15 cellular contexts compared by ENCODE assay signal in genomic region chr12:108823804-108824203, GRCh38. TPM values are rescaled to one million over a fixed set of nuclear protein-coding genes. Genes with fewer than 3 reads are reported as not detected.
A peak's percentile ranks its signal among the peaks of the same experiment; 100 is the strongest.
DNase-seq lines count a peak whose midpoint lies in the region; ATAC-seq and TF ChIP-seq lines count a peak whose summit lies in the region.
"Had no signal": no experiment of that assay in that cellular context is flagged by ENCODE, and none has a peak within 500 bp of the region (broad histone marks: within the 10 kb centered on the region; RNA-seq: fewer than 3 reads in every experiment).

No MANE protein-coding gene starts in this region.

- H3K79me2 ChIP-seq in osteoblast (ENCODE audit: insufficient read depth, low read length): peaks cover 84% of the 10 kb centered on the region

- no peak overlapping the region for H3K4me3 ChIP-seq in A673 (ENCODE audit: low read depth, low read length, poor library complexity, severe bottlenecking)
- no peak overlapping the region for H3K4me3 ChIP-seq in osteoblast (ENCODE audit: insufficient read depth, low read length)
- H3K4me3 ChIP-seq: right lobe of liver had no signal

- peaks cover 11 to 56% (median 24%) of the 10 kb centered on the region in 4 donors for H3K4me1 Mint-ChIP-seq in naive thymus-derived CD8-positive, alpha-beta T cell
- peaks cover 63% of the 10 kb centered on the region for H3K4me1 Mint-ChIP-seq in activated CD8-positive, alpha-beta T cell treated with anti-CD3 and anti-CD28 coated beads, Interleukin-2, amount 10 ng/mL, durations not matched to agents 7 days and 5 days (ENCODE audit: low read depth)

- BruUV-seq in A673 (replicated peaks; lab: Mats Ljungman, UMichigan): no TSS peak

- no peaks in the 10 kb centered on the region for H3K27me3 Mint-ChIP-seq in naive thymus-derived CD8-positive, alpha-beta T cell
- H3K27me3 Mint-ChIP-seq in activated CD8-positive, alpha-beta T cell treated with anti-CD3 and anti-CD28 coated beads, Interleukin-2, amount 10 ng/mL, durations not matched to agents 7 days and 5 days (ENCODE audit: low read depth): no peaks in the 10 kb centered on the region

- intact Hi-C loops in A673 (cut with micrococcal nuclease; ENCODE audit: unreplicated experiment): no loop called here

- POLR2A ChIA-PET in A673 (lab: Charles Lee; ENCODE audit: low non-redundant PET): no interaction called here
- POLR2A ChIA-PET in naive thymus-derived CD8-positive, alpha-beta T cell (lab: Charles Lee): no interaction called here
- POLR2A ChIA-PET in activated CD8-positive, alpha-beta T cell treated with anti-CD3 and anti-CD28 coated beads, Interleukin-2, amount 10 ng/mL, durations not matched to agents 7 days and 5 days (lab: Charles Lee): no interaction called here

- DNase-seq in A673 (ENCODE audit: low spot score) (no peak), LoVo (ENCODE audit: low spot score) (peak; percentile 30), epithelial cell of prostate (ENCODE audit: low read depth, low spot score) (no peak), osteoblast (ENCODE audit: insufficient read length, low spot score, missing footprints) (no peak), globus pallidus (ENCODE audit: low spot score) (no peak)
- DNase-seq in naive thymus-derived CD8-positive, alpha-beta T cell: no peak
- no peak for DNase-seq in activated CD8-positive, alpha-beta T cell treated with anti-CD3 and anti-CD28 coated beads, Interleukin-2, amount 10 ng/mL, durations not matched to agents 7 days and 5 days
- DNase-seq: activated naive CD4-positive, alpha-beta T cell treated with Interleukin-2 at 50 U/mL for 16 hours; effector memory CD4-positive, alpha-beta T cell; NCI-H1694 treated with DMSO at 0.1 percent for 48 hours; PC-3; right lobe of liver had no signal

- H3K9me3 Mint-ChIP-seq in naive thymus-derived CD8-positive, alpha-beta T cell: no peaks in the 10 kb centered on the region
- no peaks in the 10 kb centered on the region for H3K9me3 Mint-ChIP-seq in activated CD8-positive, alpha-beta T cell treated with anti-CD3 and anti-CD28 coated beads, Interleukin-2, amount 10 ng/mL, durations not matched to agents 7 days and 5 days (ENCODE audit: insufficient read depth)

- H3K36me3 Mint-ChIP-seq in naive thymus-derived CD8-positive, alpha-beta T cell: peaks cover 0 to 46% (median 5%) of the 10 kb centered on the region in 3 donors
- peaks cover 39% of the 10 kb centered on the region for H3K36me3 Mint-ChIP-seq in activated CD8-positive, alpha-beta T cell treated with anti-CD3 and anti-CD28 coated beads, Interleukin-2, amount 10 ng/mL, durations not matched to agents 7 days and 5 days (ENCODE audit: low read depth)

- H3K9me3 ChIP-seq in A673 (ENCODE audit: low read depth, low read length, poor library complexity, severe bottlenecking) (no peaks in the 10 kb centered on the region), osteoblast (ENCODE audit: low read depth, low read length) (no peaks in the 10 kb centered on the region)
- H3K9me3 ChIP-seq: right lobe of liver had no signal

- H3K27ac Mint-ChIP-seq in naive thymus-derived CD8-positive, alpha-beta T cell: peak overlapping the region in 1 of 10 donors; percentile 11
- H3K27ac Mint-ChIP-seq in activated CD8-positive, alpha-beta T cell treated with anti-CD3 and anti-CD28 coated beads, Interleukin-2, amount 10 ng/mL, durations not matched to agents 7 days and 5 days: no peak overlapping the region

- no peak overlapping the region for H2AFZ ChIP-seq in osteoblast (ENCODE audit: low read length)

- no peak for ATAC-seq in GM18868 (IDR thresholded peaks at IDR 0.05; ENCODE audit: unreplicated experiment)
- no peak for ATAC-seq in naive thymus-derived CD8-positive, alpha-beta T cell
- ATAC-seq in activated CD8-positive, alpha-beta T cell treated with anti-CD3 and anti-CD28 coated beads, Interleukin-2, amount 10 ng/mL, durations not matched to agents 7 days and 5 days: no peak
- ATAC-seq: PC-3, right lobe of liver had no signal

- no peak overlapping the region for H3K4me3 Mint-ChIP-seq in naive thymus-derived CD8-positive, alpha-beta T cell
- no peak overlapping the region for H3K4me3 Mint-ChIP-seq in activated CD8-positive, alpha-beta T cell treated with anti-CD3 and anti-CD28 coated beads, Interleukin-2, amount 10 ng/mL, durations not matched to agents 7 days and 5 days

- TF ChIP-seq CTCF in A673 (conservative IDR thresholded peaks at IDR 0.05; ENCODE audit: low read depth, low read length): no peak
- no peak for TF ChIP-seq CTCF in osteoblast (IDR thresholded peaks at IDR 0.05; ENCODE audit: extremely low read depth, low read depth, low read length)

- H3K4me1 ChIP-seq in A673 (ENCODE audit: insufficient read depth, low read length, poor library complexity, severe bottlenecking) (peaks cover 39% of the 10 kb centered on the region), osteoblast (ENCODE audit: insufficient read depth, low read length) (peaks cover 72% of the 10 kb centered on the region)

- no peak overlapping the region for H3K4me2 ChIP-seq in osteoblast (ENCODE audit: insufficient read depth, low read length)

- H3K27ac ChIP-seq in A673 (ENCODE audit: low read depth, low read length, poor library complexity, severe bottlenecking) (peak overlapping the region; percentile 44), epithelial cell of prostate (peak overlapping the region; percentile 97), osteoblast (ENCODE audit: low read depth, low read length) (peak overlapping the region; percentile 99)
- H3K27ac ChIP-seq: C4-2B had no signal

- no peaks in the 10 kb centered on the region for H3K27me3 ChIP-seq in A673 (replicated peaks; ENCODE audit: insufficient read depth, low read depth, low read length, poor library complexity)
- no peaks in the 10 kb centered on the region for H3K27me3 ChIP-seq in osteoblast (ENCODE audit: insufficient read depth, low read length)
- H3K27me3 ChIP-seq: right lobe of liver had no signal

- CTCF ChIA-PET in A673 (lab: Charles Lee): no interaction called here
- CTCF ChIA-PET in activated CD8-positive, alpha-beta T cell treated with anti-CD3 and anti-CD28 coated beads, Interleukin-2, amount 10 ng/mL, durations not matched to agents 7 days and 5 days (lab: Charles Lee): interaction anchor here (0.8 to 1.6 kb wide), 2 partner anchors 159 to 269 kb away, joined by 3 to 4 read pairs; partner anchors contain the start of gene ALKBH2

- H3K36me3 ChIP-seq in A673 (ENCODE audit: insufficient read depth, low read length, poor library complexity, severe bottlenecking) (peaks cover 31% of the 10 kb centered on the region), osteoblast (ENCODE audit: insufficient read depth, low read length) (peaks cover 63% of the 10 kb centered on the region)

- H4K20me1 ChIP-seq in osteoblast (ENCODE audit: insufficient read depth, low read length): no peaks in the 10 kb centered on the region

RNA-seq across cellular contexts. Expression of gene SSH1, which starts 33.6 kb away (rescaled TPM):
- total RNA-seq in A673 (2021): 36.1 and 39.0 TPM in 2 replicates
- 31.8 and 34.2 TPM in 2 replicates for total RNA-seq in osteoblast
- 10 to 100 TPM; 29.6 to 30.1 TPM for total RNA-seq in naive thymus-derived CD8-positive, alpha-beta T cell
- polyA plus RNA-seq in naive thymus-derived CD8-positive, alpha-beta T cell: 1 to 10 TPM; 3.9 to 9.0 (median 6.0) TPM
- total RNA-seq in activated CD8-positive, alpha-beta T cell treated with anti-CD3 and anti-CD28 coated beads, Interleukin-2, amount 10 ng/mL, durations not matched to agents 7 days and 5 days: 10 to 100 TPM; 27.5 to 29.8 TPM

RNA-seq across cellular contexts. Expression of gene DAO, which starts 56.1 kb away (rescaled TPM):
- total RNA-seq in A673 (2021) (not detected in 2 replicates), osteoblast (not detected in 2 replicates)
- not detected for total RNA-seq in naive thymus-derived CD8-positive, alpha-beta T cell
- not detected for polyA plus RNA-seq in naive thymus-derived CD8-positive, alpha-beta T cell
- not detected for total RNA-seq in activated CD8-positive, alpha-beta T cell treated with anti-CD3 and anti-CD28 coated beads, Interleukin-2, amount 10 ng/mL, durations not matched to agents 7 days and 5 days
- total RNA-seq: HT1080, PC-3 had no signal

Comparison
In these comparisons a context has a peak if more than half of its experiments do, and no peak if none do; other contexts are left out.
1. H3K27ac ChIP-seq: peak in every context shown above with its lines; median percentile 99 in osteoblast; 97 in epithelial cell of prostate; 44 in A673.